ENCODE assay signal across 16 cellular contexts in genomic region chr7:104415700-104416099, GRCh38.
DNase-seq lines count a peak whose midpoint lies in the region; ATAC-seq, FAIRE-seq and TF ChIP-seq lines count a peak whose summit lies in the region.
"Had no signal": no experiment of that assay in that cellular context is flagged by ENCODE, and none has a peak within 500 bp of the region (broad histone marks: within the 10 kb centered on the region; RNA-seq: fewer than 3 reads in every experiment).

No MANE protein-coding gene starts in this region.

- CTCF ChIA-PET in HepG2 (lab: Yijun Ruan, JAX; ENCODE audit: low intra/inter-chr PET ratio, low total read pairs): no interaction called here

- in situ Hi-C loops in SK-MEL-5 (cut with HindIII; ENCODE audit: low pct_unique_long_range_greater_than_20kb, low sequenced_read_pairs): no loop called here
- in situ Hi-C loops in HepG2 (cut with HindIII; ENCODE audit: extremely low pct_ligation_motif_present, low pct_unique_long_range_greater_than_20kb): no loop called here
- in situ Hi-C loops in gastrocnemius medialis (cut with MboI; ENCODE audit: low sequenced_read_pairs in 4 of 4): no loop called here

- intact Hi-C loops in HepG2 (cut with micrococcal nuclease; ENCODE audit: unreplicated experiment): no loop called here
- intact Hi-C loops in gastrocnemius medialis (cut with DNase I; ENCODE audit: low total_unique reads): no loop called here
- intact Hi-C loops in prostate gland (cut with DNase I): no loop called here

- H3K9me3 ChIP-seq in HepG2 (ENCODE audit: low read length) (no peaks in the 10 kb centered on the region), gastrocnemius medialis (no peaks in the 10 kb centered on the region), prostate gland (no peaks in the 10 kb centered on the region)

- DNase-seq in D721Med (ENCODE audit: insufficient read length, low spot score) (no peak), SK-MEL-5 (ENCODE audit: low read depth, low spot score) (peak; percentile 43), HepG2 (ENCODE audit: low spot score) (no peak), gastrocnemius medialis (no peak), prostate gland (ENCODE audit: low spot score) (no peak)
- DNase-seq in activated CD4-positive, alpha-beta T cell treated with anti-CD3 and anti-CD28 coated beads, Interleukin-2, amount 50 U/mL, for 4 hours: no peak
- DNase-seq: activated effector memory CD4-positive, alpha-beta T cell treated with Interleukin-2 at 50 U/mL for 16 hours; activated naive CD8-positive, alpha-beta T cell treated with anti-CD3 and anti-CD28 coated beads, Interleukin-2, amount 10 ng/mL, durations not matched to agents 7 days and 5 days; CD4-positive, alpha-beta T cell; erythroblast; foreskin fibroblast; GM23248; left ventricle myocardium superior; MM.1S had no signal

- ATAC-seq in HepG2: peak; percentile 51; the same call in 1 of the 3 replicates
- no peak for ATAC-seq in gastrocnemius medialis
- ATAC-seq: left ventricle myocardium superior had no signal

- 6% methylated on average over 2 of the region's 2 CpGs for WGBS in HepG2 (ENCODE audit: low lambda C conversion rate)
- WGBS in prostate gland: 61% methylated on average over 2 of the region's 2 CpGs

- peak; percentile 9 for TF ChIP-seq CTCF in D721Med (IDR thresholded peaks at IDR 0.05; ENCODE audit: insufficient read depth, missing control alignments)
- 0 out of 2 replicates have a peak, but pooled peaks have one; percentile 15 for TF ChIP-seq CTCF in HepG2 (CRISPR knock-in tag; IDR thresholded peaks at IDR 0.05)
- no peak for TF ChIP-seq CTCF in gastrocnemius medialis (IDR thresholded peaks at IDR 0.05 in 4 of 5, conservative IDR thresholded peaks at IDR 0.05 in 1 of 5)
- TF ChIP-seq CTCF in prostate gland (IDR thresholded peaks at IDR 0.05): no peak

- 0 out of 5 replicates have a peak, but pooled peaks cover 0 to 3% of the 10 kb centered on the region in 2 experiments for H3K27me3 ChIP-seq in HepG2 (ENCODE audit: control insufficient read depth in 1 of 2, insufficient read depth in 2 of 2, low read length in 2 of 2)
- no peaks in the 10 kb centered on the region for H3K27me3 ChIP-seq in gastrocnemius medialis
- H3K27me3 ChIP-seq in prostate gland (replicated peaks; ENCODE audit: insufficient read depth): no peaks in the 10 kb centered on the region
- H3K27me3 ChIP-seq: hepatocyte had no signal

- no peak overlapping the region for H3K4me3 ChIP-seq in HepG2 (replicated peaks in 1 of 3; ENCODE audit: insufficient read depth in 1 of 3, low read depth in 2 of 3, low read length in 3 of 3)
- H3K4me3 ChIP-seq in gastrocnemius medialis: no peak overlapping the region
- H3K4me3 ChIP-seq in prostate gland: no peak overlapping the region
- H3K4me3 ChIP-seq: GM23248, hepatocyte had no signal

- H3K36me3 ChIP-seq in HepG2 (replicated peaks in 1 of 2; ENCODE audit: control insufficient read depth in 1 of 2, insufficient read depth in 2 of 2, low read length in 2 of 2): no peaks in the 10 kb centered on the region
- H3K36me3 ChIP-seq in gastrocnemius medialis: no peaks in the 10 kb centered on the region
- H3K36me3 ChIP-seq in prostate gland: no peaks in the 10 kb centered on the region

- no peak for TF ChIP-seq POLR2A in HepG2 (IDR thresholded peaks at IDR 0.05; ENCODE audit: insufficient read depth in 1 of 2, low read depth in 2 of 2, low read length in 2 of 2)
- no peak for TF ChIP-seq POLR2A in gastrocnemius medialis (IDR thresholded peaks at IDR 0.05)
- no peak for TF ChIP-seq POLR2A in prostate gland (IDR thresholded peaks at IDR 0.05)

- POLR2A ChIA-PET in HepG2 (lab: Yijun Ruan, JAX): no interaction called here

- H3K4me2 ChIP-seq in HepG2 (ENCODE audit: low read depth, low read length): no peak overlapping the region
- H3K4me2 ChIP-seq: hepatocyte had no signal

- no peak overlapping the region for H3K27ac ChIP-seq in HepG2 (ENCODE audit: extremely low read length, insufficient read depth, low read length)
- H3K27ac ChIP-seq in gastrocnemius medialis: no peak overlapping the region
- no peak overlapping the region for H3K27ac ChIP-seq in prostate gland
- H3K27ac ChIP-seq: GM23248, hepatocyte had no signal

- BruUV-seq in HepG2 (replicated peaks; lab: Mats Ljungman, UMichigan): no TSS peak

- TF ChIP-seq EP300 in Ishikawa (IDR thresholded peaks at IDR 0.05; ENCODE audit: borderline replicate concordance): no peak
- no peak for TF ChIP-seq EP300 in HepG2 (IDR thresholded peaks at IDR 0.05; ENCODE audit: low read depth in 2 of 2, low read length in 2 of 2)
- no peak for TF ChIP-seq EP300 in HepG2 (CRISPR knock-in tag; IDR thresholded peaks at IDR 0.05; ENCODE audit: borderline replicate concordance)

- FAIRE-seq in D721Med (lab: Jason Lieb, UNC) (no peak), HepG2 (lab: Jason Lieb, UNC) (no peak)

- TF ChIP-seq RAD21 in Ishikawa (IDR thresholded peaks at IDR 0.05; ENCODE audit: low read depth) (peak; percentile 20; the same call in 1 of the 2 replicates), HepG2 (CRISPR knock-in tag; IDR thresholded peaks at IDR 0.05) (no peak)

- no peaks in the 10 kb centered on the region; the same call in 1 of the 2 replicates for H4K20me1 ChIP-seq in HepG2 (ENCODE audit: insufficient read depth, low read length)

- no peak overlapping the region for H2AFZ ChIP-seq in HepG2 (ENCODE audit: low read length)
- H2AFZ ChIP-seq: GM23248, hepatocyte had no signal

- no peaks in the 10 kb centered on the region; the same call in 1 of the 2 replicates for H3K4me1 ChIP-seq in HepG2 (ENCODE audit: insufficient read depth, low read length)
- no peaks in the 10 kb centered on the region for H3K4me1 ChIP-seq in gastrocnemius medialis
- H3K4me1 ChIP-seq in prostate gland (replicated peaks): no peaks in the 10 kb centered on the region

- no peak overlapping the region for H3K9ac ChIP-seq in HepG2 (ENCODE audit: insufficient read depth, low read depth, low read length)
- H3K9ac ChIP-seq: GM23248 had no signal

- no peaks in the 10 kb centered on the region for H3K79me2 ChIP-seq in HepG2 (ENCODE audit: insufficient read depth, low read length)
- H3K79me2 ChIP-seq: hepatocyte had no signal

TF ChIP-seq in Ishikawa, 13 proteins besides CTCF, POLR2A, EP300 and RAD21:
- no peak for TF ChIP-seq TEAD4 (IDR thresholded peaks at IDR 0.05)
- TF ChIP-seq ZBTB7A (IDR thresholded peaks at IDR 0.05; ENCODE audit: low read depth): no peak
- no peak for TF ChIP-seq EGR1 (IDR thresholded peaks at IDR 0.05)
- no peak for TF ChIP-seq MAX (IDR thresholded peaks at IDR 0.05)

TF ChIP-seq in HepG2, 621 proteins besides CTCF, POLR2A, EP300 and RAD21:
- TF ChIP-seq NFYB (CRISPR knock-in tag; IDR thresholded peaks at IDR 0.05): peak; percentile 31; the same call in 1 of the 2 replicates
- no peak for TF ChIP-seq ZNF251 (CRISPR knock-in tag; IDR thresholded peaks at IDR 0.05)

Comparison
In these comparisons a context has a peak if more than half of its experiments do, and no peak if none do; other contexts are left out.
1. CTCF ChIP-seq: peak in D721Med (single experiment) and HepG2 (single experiment); none in gastrocnemius medialis (0 of 5) and prostate gland (0 of 4).